In the genomic region with DNA sequence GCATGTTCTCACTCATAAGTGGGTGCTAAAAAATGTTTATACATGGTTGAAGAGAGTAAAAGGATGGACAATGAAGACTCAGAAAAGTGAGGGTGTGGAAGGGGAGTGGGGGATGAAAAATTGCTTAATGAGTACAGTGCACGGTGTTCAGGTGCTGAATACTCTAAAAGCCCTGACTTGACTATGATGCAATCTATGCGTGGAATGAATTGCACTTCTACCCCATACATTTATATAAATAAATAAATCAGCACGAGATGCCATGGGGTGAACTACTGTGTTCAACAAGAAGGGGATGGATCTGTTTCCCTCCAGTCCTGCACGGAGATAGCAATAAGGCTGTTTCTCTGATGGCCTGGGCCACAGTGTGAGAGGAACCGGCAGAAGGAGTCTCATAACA, we compare ENCODE assay signal across 1 cellular context.
A peak's percentile ranks its signal among the peaks of the same experiment; 100 is the strongest.
TF ChIP-seq lines count a peak whose summit lies in the region.

No MANE protein-coding gene starts in this region.

TF ChIP-seq in HepG2, 621 proteins besides CTCF, POLR2A, EP300 and RAD21:
- TF ChIP-seq ZNF337 (CRISPR knock-in tag; IDR thresholded peaks at IDR 0.05; ENCODE audit: borderline replicate concordance, low read depth) = no peak
- 0 out of 2 replicates have a peak, but pooled peaks have one; percentile 8 for TF ChIP-seq ATF7 (IDR thresholded peaks at IDR 0.05)
- TF ChIP-seq ATF7 (CRISPR knock-in tag; IDR thresholded peaks at IDR 0.05) = no peak
- TF ChIP-seq, protein P1, sequence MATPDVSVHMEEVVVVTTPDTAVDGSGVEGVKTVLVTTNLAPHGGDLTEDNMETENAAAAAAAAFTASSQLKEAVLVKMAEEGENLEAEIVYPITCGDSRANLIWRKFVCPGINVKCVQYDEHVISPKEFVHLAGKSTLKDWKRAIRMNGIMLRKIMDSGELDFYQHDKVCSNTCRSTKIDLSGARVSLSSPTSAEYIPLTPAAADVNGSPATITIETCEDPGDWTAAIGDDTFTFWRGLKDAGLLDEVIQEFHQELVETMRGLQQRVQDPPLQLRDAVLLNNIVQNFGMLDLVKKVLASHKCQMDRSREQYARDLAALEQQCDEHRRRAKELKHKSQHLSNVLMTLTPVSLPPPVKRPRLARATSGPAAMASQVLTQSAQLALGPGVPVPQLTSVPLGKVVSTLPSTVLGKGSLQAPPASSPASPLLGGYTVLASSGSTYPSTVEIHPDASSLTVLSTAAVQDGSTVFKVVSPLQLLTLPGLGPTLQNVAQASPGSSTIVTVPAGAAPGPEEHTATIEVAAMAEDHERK (CRISPR knock-in tag; IDR thresholded peaks at IDR 0.05; ENCODE audit: low read depth) = no peak
- TF ChIP-seq, protein P2, sequence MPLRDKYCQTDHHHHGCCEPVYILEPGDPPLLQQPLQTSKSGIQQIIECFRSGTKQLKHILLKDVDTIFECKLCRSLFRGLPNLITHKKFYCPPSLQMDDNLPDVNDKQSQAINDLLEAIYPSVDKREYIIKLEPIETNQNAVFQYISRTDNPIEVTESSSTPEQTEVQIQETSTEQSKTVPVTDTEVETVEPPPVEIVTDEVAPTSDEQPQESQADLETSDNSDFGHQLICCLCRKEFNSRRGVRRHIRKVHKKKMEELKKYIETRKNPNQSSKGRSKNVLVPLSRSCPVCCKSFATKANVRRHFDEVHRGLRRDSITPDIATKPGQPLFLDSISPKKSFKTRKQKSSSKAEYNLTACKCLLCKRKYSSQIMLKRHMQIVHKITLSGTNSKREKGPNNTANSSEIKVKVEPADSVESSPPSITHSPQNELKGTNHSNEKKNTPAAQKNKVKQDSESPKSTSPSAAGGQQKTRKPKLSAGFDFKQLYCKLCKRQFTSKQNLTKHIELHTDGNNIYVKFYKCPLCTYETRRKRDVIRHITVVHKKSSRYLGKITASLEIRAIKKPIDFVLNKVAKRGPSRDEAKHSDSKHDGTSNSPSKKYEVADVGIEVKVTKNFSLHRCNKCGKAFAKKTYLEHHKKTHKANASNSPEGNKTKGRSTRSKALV (CRISPR knock-in tag; IDR thresholded peaks at IDR 0.05) = no peak
- no peak for TF ChIP-seq ZNF607 (CRISPR knock-in tag; IDR thresholded peaks at IDR 0.05; ENCODE audit: borderline replicate concordance)
- TF ChIP-seq CEBPB (IDR thresholded peaks at IDR 0.05; ENCODE audit: borderline replicate concordance, low read depth, low read length) = peak; percentile 47; the same call in 1 of the 2 replicates
- TF ChIP-seq DNMT3B (CRISPR knock-in tag; conservative IDR thresholded peaks at IDR 0.05) = no peak
- no peak for TF ChIP-seq HNRNPH1 (optimal IDR thresholded peaks at IDR 0.05; ENCODE audit: low read depth, low read length)
- no peak for TF ChIP-seq SOX5 (CRISPR knock-in tag; IDR thresholded peaks at IDR 0.05; ENCODE audit: borderline replicate concordance)
- TF ChIP-seq ZMYM4 (CRISPR knock-in tag; IDR thresholded peaks at IDR 0.05) = no peak
